ENCODE assay signal across 30 cellular contexts in the genomic region with DNA sequence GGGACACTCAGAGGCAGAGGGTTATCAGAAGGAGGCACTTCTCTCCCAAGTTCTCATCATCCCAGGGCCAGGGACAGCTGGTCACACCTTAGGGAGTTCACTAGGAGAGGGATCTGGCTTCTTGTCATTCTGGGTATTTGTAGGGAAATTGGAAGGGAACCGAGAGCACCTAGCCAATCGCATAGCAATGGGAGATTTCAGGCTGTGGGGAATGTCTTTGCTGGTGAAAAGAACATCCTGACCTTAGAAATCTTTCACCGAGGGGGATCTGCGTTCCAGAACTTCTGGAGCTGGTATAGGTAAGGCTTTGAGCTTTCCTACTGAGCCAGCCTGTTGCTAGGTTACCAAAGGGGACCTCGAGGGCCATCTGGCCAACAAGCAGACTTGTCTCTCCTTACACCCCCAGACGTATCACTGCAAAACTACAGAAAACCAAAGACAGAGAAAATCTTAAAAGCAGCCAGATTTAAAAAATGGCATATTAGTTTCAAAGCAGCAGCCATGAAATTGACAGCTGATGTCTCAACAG. TPM values are rescaled to one million over a fixed set of nuclear protein-coding genes. Genes with fewer than 3 reads are reported as not detected.
"Had no signal": no experiment of that assay in that cellular context is flagged by ENCODE, and none has a peak within 500 bp of the region (broad histone marks: within the 10 kb centered on the region; RNA-seq: fewer than 3 reads in every experiment).

No MANE protein-coding gene starts in this region.

- H3K27ac ChIP-seq: epithelial cell of prostate, gastrocnemius medialis, lower lobe of right lung, neutrophil, parathyroid adenoma, right lobe of liver, thyroid gland had no signal

- DNase-seq: cortex of kidney; effector CD8-positive, alpha-beta T cell; endodermal cell; foreskin fibroblast; gastrocnemius medialis; left ventricle myocardium superior; lower lobe of right lung; naive thymus-derived CD8-positive, alpha-beta T cell; right lobe of liver; stimulated activated CD4-positive, alpha-beta T cell treated with anti-CD3 and anti-CD28 coated beads, Interleukin-12 subunit alpha, Interleukin-12 subunit beta, amount 100 ng/mL, for 4 hours; stimulated activated CD4-positive, alpha-beta T cell treated with anti-CD3 and anti-CD28 coated beads, Interleukin-1b, Interleukin-23, amount 100 ng/mL, for 48 hours; stimulated activated CD4-positive, alpha-beta T cell treated with anti-CD3 and anti-CD28 coated beads, Interleukin-4, amount 100 ng/mL, for 1 hour; stimulated activated CD8-positive, alpha-beta memory T cell treated with anti-CD3 and anti-CD28 coated beads, Interleukin-4, amount 100 ng/mL, for 48 hours; stimulated activated naive CD4-positive, alpha-beta T cell; stimulated activated naive CD8-positive, alpha-beta T cell treated with anti-CD3 and anti-CD28 coated beads, Interleukin-15, amount 100 ng/mL, for 72 hours; thyroid gland had no signal

- H3K9me3 ChIP-seq: gastrocnemius medialis, lower lobe of right lung, neutrophil, right lobe of liver, thyroid gland had no signal

- H3K4me3 ChIP-seq: dorsolateral prefrontal cortex, gastrocnemius medialis, lower lobe of right lung, right lobe of liver, smooth muscle cell, thyroid gland had no signal

- H3K4me1 ChIP-seq: gastrocnemius medialis, lower lobe of right lung, parathyroid adenoma, thyroid gland had no signal

- H3K27me3 ChIP-seq: dorsolateral prefrontal cortex, gastrocnemius medialis, neutrophil, right lobe of liver, thyroid gland had no signal

- H3K36me3 ChIP-seq: gastrocnemius medialis, lower lobe of right lung, neutrophil, right lobe of liver, thyroid gland had no signal

RNA-seq across cellular contexts. Expression of a gene that starts 6.8 kb away (rescaled TPM):
- total RNA-seq: endodermal cell; esophagus mucosa; gastrocnemius medialis; glomerular endothelial cell; left ventricle myocardium superior; lower lobe of right lung; mesenteric fat pad; myocyte; naive thymus-derived CD8-positive, alpha-beta T cell; neural crest cell; omental fat pad; progenitor cell of endocrine pancreas; right lobe of liver; smooth muscle cell; subcutaneous adipose tissue; temporal lobe; thyroid gland had no signal
